In genomic region chr11:35281169-35281591, GRCh38 we compare ENCODE assay signal across 2 cellular contexts.
TF ChIP-seq lines count a peak whose summit lies in the region.

No MANE protein-coding gene starts in this region.

TF ChIP-seq in SK-N-SH, 30 proteins besides CTCF, POLR2A, EP300 and RAD21 (continued from another document):
- TF ChIP-seq ZBTB33 (IDR thresholded peaks at IDR 0.05; ENCODE audit: borderline replicate concordance, low read depth) = no peak
- no peak for TF ChIP-seq NRF1 (IDR thresholded peaks at IDR 0.05; ENCODE audit: low read depth, low read length)
- TF ChIP-seq YY1 (IDR thresholded peaks at IDR 0.05; ENCODE audit: low read depth) = no peak
- no peak for TF ChIP-seq CHD2 (IDR thresholded peaks at IDR 0.05; ENCODE audit: low read length, partially characterized antibody)

TF ChIP-seq in SK-N-SH treated with all-trans-retinoic acid at 6 μM for 48 hours, 23 proteins besides CTCF, POLR2A, EP300 and RAD21 (continued from another document):
- TF ChIP-seq CREB5 (CRISPR knock-in tag; IDR thresholded peaks at IDR 0.05; ENCODE audit: low read depth) (no peak), ISL1 (CRISPR knock-in tag; IDR thresholded peaks at IDR 0.05) (no peak), ZNF8 (CRISPR knock-in tag; IDR thresholded peaks at IDR 0.05) (no peak), ZNF565 (CRISPR knock-in tag; conservative IDR thresholded peaks at IDR 0.05; ENCODE audit: low read depth) (no peak), ESRRG (CRISPR knock-in tag; IDR thresholded peaks at IDR 0.05) (no peak), ZNF70 (CRISPR knock-in tag; IDR thresholded peaks at IDR 0.05) (no peak)
